1 cellular context compared by ENCODE assay signal in genomic region chr1:65084068-65084467, GRCh38.
TF ChIP-seq lines count a peak whose summit lies in the region.

No MANE protein-coding gene starts in this region.

TF ChIP-seq in GM23338, 12 proteins besides CTCF, POLR2A, EP300 and RAD21 (continued from another document):
- TF ChIP-seq REST (IDR thresholded peaks at IDR 0.05; ENCODE audit: unreplicated experiment), result no peak
- TF ChIP-seq EZH2 (IDR thresholded peaks at IDR 0.05; ENCODE audit: low read depth, unreplicated experiment), result no peak
- TF ChIP-seq ZNF114 (CRISPR knock-in tag; IDR thresholded peaks at IDR 0.05), result no peak
- TF ChIP-seq JUNB (IDR thresholded peaks at IDR 0.05; ENCODE audit: unreplicated experiment), result no peak
